Comparison of ENCODE assay signal across 14 cellular contexts in genomic region chr2:120749506-120750431, GRCh38. TPM values are rescaled to one million over a fixed set of nuclear protein-coding genes. Genes with fewer than 3 reads are reported as not detected.
DNase-seq lines count a peak whose midpoint lies in the region; ATAC-seq and TF ChIP-seq lines count a peak whose summit lies in the region.
"Had no signal": no experiment of that assay in that cellular context is flagged by ENCODE, and none has a peak within 500 bp of the region (broad histone marks: within the 10 kb centered on the region; RNA-seq: fewer than 3 reads in every experiment).

No MANE protein-coding gene starts in this region.

- peaks cover 64% of the 10 kb centered on the region for H3K4me1 Mint-ChIP-seq in chondrocyte (ENCODE audit: low read depth)
- H3K4me1 Mint-ChIP-seq in mesothelial cell of epicardium, result peaks cover 34% of the 10 kb centered on the region

- ATAC-seq in HG02981 (IDR thresholded peaks at IDR 0.05; ENCODE audit: unreplicated experiment), result no peak

- no peak overlapping the region for H3K4me3 ChIP-seq in prostate gland
- H3K4me3 ChIP-seq: lower lobe of right lung, thoracic aorta had no signal

- no peaks in the 10 kb centered on the region for H3K9me3 ChIP-seq in prostate gland
- H3K9me3 ChIP-seq: lower lobe of right lung, thoracic aorta had no signal

- H3K27me3 Mint-ChIP-seq in chondrocyte (ENCODE audit: low read depth) (no peaks in the 10 kb centered on the region), mesothelial cell of epicardium (ENCODE audit: low read depth) (no peaks in the 10 kb centered on the region)

- TF ChIP-seq POLR2A in prostate gland (IDR thresholded peaks at IDR 0.05), result no peak

- H3K9me3 Mint-ChIP-seq in chondrocyte (ENCODE audit: low read depth) (no peaks in the 10 kb centered on the region), mesothelial cell of epicardium (no peaks in the 10 kb centered on the region)

- 69% methylated on average over 10 of the region's 11 CpGs for WGBS in prostate gland

- no peak overlapping the region for H3K4me3 Mint-ChIP-seq in chondrocyte (ENCODE audit: unreplicated experiment)
- H3K4me3 Mint-ChIP-seq in mesothelial cell of epicardium, result no peak overlapping the region

- H3K4me1 ChIP-seq in prostate gland (replicated peaks), result no peaks in the 10 kb centered on the region
- H3K4me1 ChIP-seq: lower lobe of right lung had no signal

- TF ChIP-seq CTCF in chondrocyte (IDR thresholded peaks at IDR 0.05), result no peak
- no peak for TF ChIP-seq CTCF in mesothelial cell of epicardium (IDR thresholded peaks at IDR 0.05; ENCODE audit: unreplicated experiment)
- no peak for TF ChIP-seq CTCF in prostate gland (IDR thresholded peaks at IDR 0.05)

- no peaks in the 10 kb centered on the region for H3K36me3 ChIP-seq in prostate gland
- H3K36me3 ChIP-seq: lower lobe of right lung, thoracic aorta had no signal

- no peaks in the 10 kb centered on the region for H3K27me3 ChIP-seq in prostate gland (replicated peaks; ENCODE audit: insufficient read depth)

- H3K27ac Mint-ChIP-seq in chondrocyte (ENCODE audit: unreplicated experiment), result peak overlapping the region; percentile 82
- H3K27ac Mint-ChIP-seq in mesothelial cell of epicardium, result peak overlapping the region; percentile 7

- H3K36me3 Mint-ChIP-seq in chondrocyte (ENCODE audit: low read depth) (no peaks in the 10 kb centered on the region), mesothelial cell of epicardium (peaks cover 7% of the 10 kb centered on the region)

- H3K27ac ChIP-seq in prostate gland, result no peak overlapping the region
- H3K27ac ChIP-seq: HL-60, lower lobe of right lung, thoracic aorta had no signal

- peak; percentile 47 for DNase-seq in A172 (ENCODE audit: low spot score)
- peak; percentile 35 for DNase-seq in HS-27A (ENCODE audit: low read depth)
- no peak for DNase-seq in chondrocyte (ENCODE audit: low spot score)
- peak in 1 of 2 experiments; percentile 36 for DNase-seq in mesothelial cell of epicardium (ENCODE audit: low spot score in 2 of 2, unreplicated experiment in 2 of 2)
- no peak for DNase-seq in dedifferentiated amniotic fluid mesenchymal stem cell (ENCODE audit: extremely low spot score)
- DNase-seq in NCI-H2196 (lab: John Stamatoyannopoulos, UW; ENCODE audit: unreplicated experiment), result no peak
- DNase-seq in prostate gland (ENCODE audit: low spot score), result no peak
- DNase-seq: GF-D8, lower lobe of right lung, NCI-H526, SHP77 treated with DMSO at 0.1 percent for 48 hours had no signal

- intact Hi-C loops in prostate gland (cut with DNase I), result no loop called here

RNA-seq across cellular contexts. Expression of gene GLI2, which starts 14.1 kb away (rescaled TPM):
- total RNA-seq in A172 (2014; rRNA removed; shearing (Covaris generic)), result 4.6 and 4.7 TPM in 2 replicates
- total RNA-seq in chondrocyte (31.1 to 37.0 TPM (median 36.0 TPM) in 3 replicates), mesothelial cell of epicardium (65.3 to 67.0 TPM (median 65.6 TPM) in 3 replicates), prostate gland (10 to 100 TPM in 1 of 2 donors, 1 to 10 TPM in 1; 3.8 to 16.4 TPM)

Comparison
In these comparisons a context has a peak if more than half of its experiments do, and no peak if none do; other contexts are left out.
1. DNase-seq: peak in A172 (single experiment) and HS-27A (single experiment); none in chondrocyte (single experiment), dedifferentiated amniotic fluid mesenchymal stem cell (single experiment), NCI-H2196 (single experiment) and prostate gland (single experiment).